In the genomic region with DNA sequence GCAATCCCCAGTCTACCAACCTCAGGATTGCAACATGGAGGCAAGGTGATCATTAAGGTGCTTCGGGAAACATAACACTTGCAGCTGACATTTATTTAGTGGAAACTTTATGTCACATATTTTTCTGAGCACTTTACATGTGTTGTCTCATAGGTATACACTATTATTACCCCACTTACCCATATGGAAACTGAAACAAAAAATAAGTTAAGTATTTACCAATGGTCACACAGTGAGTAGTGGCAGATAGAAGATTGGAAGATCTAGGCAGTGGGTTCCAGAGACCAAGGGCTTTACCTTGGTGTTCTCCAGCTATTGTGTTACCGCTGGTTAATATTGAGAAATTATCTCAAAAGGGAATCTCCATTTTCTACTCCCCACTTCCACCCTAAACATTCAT, we compare ENCODE assay signal across 25 cellular contexts.
DNase-seq lines count a peak whose midpoint lies in the region; ATAC-seq and TF ChIP-seq lines count a peak whose summit lies in the region.
"Had no signal": no experiment of that assay in that cellular context is flagged by ENCODE, and none has a peak within 500 bp of the region (broad histone marks: within the 10 kb centered on the region; RNA-seq: fewer than 3 reads in every experiment).

No MANE protein-coding gene starts in this region.

- H3K9me3 ChIP-seq in colonic mucosa = no peaks in the 10 kb centered on the region
- H3K9me3 ChIP-seq: left ventricle myocardium inferior, mucosa of descending colon, suprapubic skin had no signal

- no peaks in the 10 kb centered on the region for H3K27me3 Mint-ChIP-seq in activated CD8-positive, alpha-beta T cell treated with anti-CD3 and anti-CD28 coated beads, Interleukin-2, amount 10 ng/mL, durations not matched to agents 7 days and 5 days (ENCODE audit: low read depth)
- H3K27me3 Mint-ChIP-seq: central memory CD8-positive, alpha-beta T cell had no signal

- no peak overlapping the region for H3K4me3 Mint-ChIP-seq in activated CD8-positive, alpha-beta T cell treated with anti-CD3 and anti-CD28 coated beads, Interleukin-2, amount 10 ng/mL, durations not matched to agents 7 days and 5 days
- H3K4me3 Mint-ChIP-seq: central memory CD8-positive, alpha-beta T cell had no signal

- no peak overlapping the region for H3K27ac Mint-ChIP-seq in activated CD8-positive, alpha-beta T cell treated with anti-CD3 and anti-CD28 coated beads, Interleukin-2, amount 10 ng/mL, durations not matched to agents 7 days and 5 days

- POLR2A ChIA-PET in activated CD8-positive, alpha-beta T cell treated with anti-CD3 and anti-CD28 coated beads, Interleukin-2, amount 10 ng/mL, durations not matched to agents 7 days and 5 days (lab: Charles Lee) = no interaction called here

- ATAC-seq in GM18502 (IDR thresholded peaks at IDR 0.05; ENCODE audit: poor library complexity, unreplicated experiment) (peak; percentile 58), GM19452 (IDR thresholded peaks at IDR 0.05; ENCODE audit: unreplicated experiment) (peak; percentile 74), HG02798 (IDR thresholded peaks at IDR 0.05; ENCODE audit: poor library complexity, unreplicated experiment) (peak; percentile 84), HG03432 (IDR thresholded peaks at IDR 0.05; ENCODE audit: unreplicated experiment) (peak; percentile 78)
- no peak for ATAC-seq in activated CD8-positive, alpha-beta T cell treated with anti-CD3 and anti-CD28 coated beads, Interleukin-2, amount 10 ng/mL, durations not matched to agents 7 days and 5 days
- ATAC-seq: esophagus mucosa, mucosa of descending colon had no signal

- no peaks in the 10 kb centered on the region for H3K27me3 ChIP-seq in brain microvascular endothelial cell (replicated peaks)
- no peaks in the 10 kb centered on the region for H3K27me3 ChIP-seq in colonic mucosa
- H3K27me3 ChIP-seq: suprapubic skin had no signal

- H3K9me3 Mint-ChIP-seq in activated CD8-positive, alpha-beta T cell treated with anti-CD3 and anti-CD28 coated beads, Interleukin-2, amount 10 ng/mL, durations not matched to agents 7 days and 5 days (ENCODE audit: insufficient read depth) = no peaks in the 10 kb centered on the region

- no peak overlapping the region for H3K4me3 ChIP-seq in brain microvascular endothelial cell (ENCODE audit: low read depth, low read length)
- no peak overlapping the region for H3K4me3 ChIP-seq in colonic mucosa
- H3K4me3 ChIP-seq: left ventricle myocardium inferior, mucosa of descending colon, suprapubic skin had no signal

- no peak overlapping the region for H3K9ac ChIP-seq in colonic mucosa (ENCODE audit: low read depth in 2 of 2, low read length in 2 of 2)

- H3K27ac ChIP-seq in brain microvascular endothelial cell (no peak overlapping the region), colonic mucosa (no peak overlapping the region)
- H3K27ac ChIP-seq: left ventricle myocardium inferior, suprapubic skin had no signal

- no peak for TF ChIP-seq CTCF in brain microvascular endothelial cell (IDR thresholded peaks at IDR 0.05; ENCODE audit: low read depth, low read length, missing control alignments)
- no peak for TF ChIP-seq CTCF in colonic mucosa (IDR thresholded peaks at IDR 0.05)

- H3K4me1 ChIP-seq in colonic mucosa = no peaks in the 10 kb centered on the region
- H3K4me1 ChIP-seq: left ventricle myocardium inferior, suprapubic skin had no signal

- no peaks in the 10 kb centered on the region for H3K36me3 Mint-ChIP-seq in activated CD8-positive, alpha-beta T cell treated with anti-CD3 and anti-CD28 coated beads, Interleukin-2, amount 10 ng/mL, durations not matched to agents 7 days and 5 days (ENCODE audit: low read depth)

- intact Hi-C loops in colonic mucosa (cut with DNase I) = no loop called here

- in situ Hi-C loops in brain microvascular endothelial cell (cut with HindIII; ENCODE audit: low pct_ligation_motif_present, low sequenced_read_pairs) = no loop called here

- DNase-seq in brain microvascular endothelial cell (no peak), colonic mucosa (no peak)
- no peak for DNase-seq in activated CD8-positive, alpha-beta T cell treated with anti-CD3 and anti-CD28 coated beads, Interleukin-2, amount 10 ng/mL, durations not matched to agents 7 days and 5 days
- DNase-seq in stimulated activated CD4-positive, alpha-beta T cell treated with anti-CD3 and anti-CD28 coated beads, Interleukin-4, amount 100 ng/mL, for 24 hours = no peak
- DNase-seq: activated CD4-positive, alpha-beta T cell treated with anti-CD3 and anti-CD28 coated beads, Interleukin-2, amount 50 U/mL, for 48 hours; activated naive CD4-positive, alpha-beta T cell treated with Interleukin-2 at 50 U/mL for 16 hours; activated T-cell treated with anti-CD3 and anti-CD28 coated beads, Interleukin-2, amount 50 U/mL, for 1 hour; Calu3; effector CD4-positive, alpha-beta T cell; H7; left ventricle myocardium inferior; mucosa of descending colon; NCI-H1048; NCI-H2081 treated with DMSO at 0.1 percent for 48 hours; NCI-H524 treated with DMSO at 0.1 percent for 48 hours; SHP77 treated with DMSO at 0.1 percent for 48 hours; stimulated activated CD8-positive, alpha-beta memory T cell treated with anti-CD3 and anti-CD28 coated beads, Interleukin-4, amount 100 ng/mL, for 48 hours; T-helper 1 cell had no signal

- H3K36me3 ChIP-seq in brain microvascular endothelial cell (replicated peaks) (no peaks in the 10 kb centered on the region), colonic mucosa (no peaks in the 10 kb centered on the region)
- H3K36me3 ChIP-seq: left ventricle myocardium inferior, suprapubic skin had no signal

- CTCF ChIA-PET in activated CD8-positive, alpha-beta T cell treated with anti-CD3 and anti-CD28 coated beads, Interleukin-2, amount 10 ng/mL, durations not matched to agents 7 days and 5 days (lab: Charles Lee) = no interaction called here

- no peaks in the 10 kb centered on the region for H3K4me1 Mint-ChIP-seq in activated CD8-positive, alpha-beta T cell treated with anti-CD3 and anti-CD28 coated beads, Interleukin-2, amount 10 ng/mL, durations not matched to agents 7 days and 5 days (ENCODE audit: low read depth)
- H3K4me1 Mint-ChIP-seq: central memory CD8-positive, alpha-beta T cell had no signal
